8 cellular contexts compared by ENCODE assay signal in the genomic region with DNA sequence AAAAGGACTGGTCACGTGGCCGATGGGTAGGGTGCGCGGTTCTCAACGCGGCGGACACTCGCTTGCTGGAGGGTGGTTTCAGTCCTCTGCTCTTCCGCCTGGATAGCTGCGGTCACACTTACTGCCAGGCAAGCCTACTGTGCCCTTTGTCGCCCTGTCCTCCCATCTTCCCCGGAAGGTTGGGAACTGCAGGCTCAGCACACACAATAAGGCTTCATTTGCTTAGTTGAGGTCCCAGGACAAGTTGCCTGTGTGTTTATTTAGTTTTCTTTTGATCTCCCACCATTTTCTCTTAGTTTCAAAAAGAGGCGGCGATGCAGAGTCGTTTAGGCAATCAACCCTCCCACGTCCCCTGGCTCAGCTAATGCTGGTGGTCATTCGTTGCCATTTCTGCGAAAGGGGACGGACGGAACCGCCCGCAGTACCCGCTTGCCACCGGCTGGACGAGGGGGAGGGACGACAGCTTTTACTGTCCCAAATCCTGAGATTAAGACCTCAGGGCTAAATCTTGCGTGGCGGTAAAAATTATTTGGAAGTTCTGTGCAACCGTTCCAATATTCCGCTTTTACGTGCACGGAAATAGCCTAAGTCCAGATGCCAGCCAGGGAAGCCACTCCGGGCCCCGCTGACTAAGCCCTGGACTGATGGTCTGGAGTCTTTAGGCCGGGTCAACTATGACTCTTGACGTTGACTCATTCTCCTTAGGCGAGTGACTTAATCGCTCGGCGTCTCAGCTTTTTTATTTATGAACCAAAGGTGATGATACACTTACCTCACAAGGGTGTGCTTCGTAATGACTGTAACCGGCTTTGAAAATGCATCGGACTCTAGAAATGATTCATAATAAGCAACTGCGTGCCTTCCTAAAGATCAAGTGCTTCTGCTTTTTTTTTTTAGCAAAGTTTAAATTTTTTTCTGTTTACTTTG. TPM values are rescaled to one million over a fixed set of nuclear protein-coding genes. Genes with fewer than 3 reads are reported as not detected.
DNase-seq lines count a peak whose midpoint lies in the region; ATAC-seq and TF ChIP-seq lines count a peak whose summit lies in the region.

No MANE protein-coding gene starts in this region.

- in situ Hi-C loops in GM13976 (cut with MboI; ENCODE audit: low sequenced_read_pairs, unreplicated experiment), result no loop called here

- peaks cover 50% of the 10 kb centered on the region for H3K4me1 Mint-ChIP-seq in HFFc6 (ENCODE audit: low read depth)

- H3K27ac ChIP-seq in lung (ENCODE audit: low read depth in 1 of 2, low read length in 1 of 2), result peak overlapping the region; percentile 95 to 99

- peaks cover 17% of the 10 kb centered on the region for H3K9me3 Mint-ChIP-seq in HFFc6

- 6 to 13% methylated on average over 44 of the region's 44 CpGs for WGBS in lung, 2 donors

- DNase-seq in GM13976 (ENCODE audit: low spot score), result peak; percentile 71
- DNase-seq in HFFc6, result peak; percentile 99
- DNase-seq in NAMALWA (ENCODE audit: low spot score), result peak; percentile 59
- peak; percentile 29 to 63 for DNase-seq in activated CD4-positive, alpha-beta T cell treated with anti-CD3 and anti-CD28 coated beads, Interleukin-2, amount 50 U/mL, for 24 hours (ENCODE audit: low read depth in 1 of 2, low spot score in 1 of 2)
- DNase-seq in dermis blood vessel endothelial cell, result peak; percentile 95
- DNase-seq in lung (ENCODE audit: low spot score), result peak; percentile 65
- DNase-seq in stimulated activated CD8-positive, alpha-beta memory T cell treated with anti-CD3 and anti-CD28 coated beads, Interleukin-12 subunit alpha, Interleukin-12 subunit beta, amount 100 ng/mL, for 24 hours (ENCODE audit: extremely low read depth), result peak; percentile 19
- no peak for DNase-seq in NCI-H187 (lab: John Stamatoyannopoulos, UW)

- no peaks in the 10 kb centered on the region for H3K27me3 ChIP-seq in lung (ENCODE audit: control insufficient read depth, insufficient read depth)

- no peaks in the 10 kb centered on the region for H3K9me3 ChIP-seq in lung (ENCODE audit: control insufficient read depth in 2 of 2, insufficient read depth in 1 of 2, low read length in 1 of 2)

- peak overlapping the region; percentile 99 for H3K4me3 Mint-ChIP-seq in HFFc6

- TF ChIP-seq CTCF in GM13976 (IDR thresholded peaks at IDR 0.05; ENCODE audit: borderline replicate concordance, control extremely low read depth, extremely low read depth, insufficient read depth, missing control alignments) (no peak), HFFc6 (IDR thresholded peaks at IDR 0.05) (peak; percentile 10; the same call in 1 of the 2 replicates), lung (IDR thresholded peaks at IDR 0.05; ENCODE audit: control extremely low read depth, extremely low read depth) (no peak)

- peaks cover 3 to 7% of the 10 kb centered on the region in 2 donors for H3K4me1 ChIP-seq in lung (ENCODE audit: control insufficient read depth in 2 of 2, insufficient read depth in 2 of 2, low read length in 2 of 2)

- peak; percentile 64 for ATAC-seq in lung (ENCODE audit: insufficient read depth, low FRiP score)

- peaks cover 0 to 3% of the 10 kb centered on the region in 2 donors for H3K36me3 ChIP-seq in lung (ENCODE audit: control insufficient read depth in 2 of 2, insufficient read depth in 2 of 2, low read length in 2 of 2)

- H3K27ac Mint-ChIP-seq in HFFc6, result peak overlapping the region; percentile 99

- H3K4me3 ChIP-seq in lung, result peak overlapping the region; percentile 69

- H3K27me3 Mint-ChIP-seq in HFFc6 (ENCODE audit: insufficient read depth), result no peaks in the 10 kb centered on the region; the same call in 1 of the 2 replicates

- peaks cover 39% of the 10 kb centered on the region for H3K36me3 Mint-ChIP-seq in HFFc6 (ENCODE audit: low read depth)

RNA-seq across cellular contexts. Expression of a gene that starts 0.7 kb away (rescaled TPM):
- 100 to 1,000 TPM; 117 to 147 (median 127) TPM for total RNA-seq in HFFc6 (2021; fragmentation: NEBNext Ultra II Directional; extraction: Animal tissue kit (Norgen Biotek cat#: 25700))
- total RNA-seq in dermis blood vessel endothelial cell (236 and 274 TPM in 2 replicates), lung (100 to 1,000 TPM in 1 of 2 donors, 10 to 100 TPM in 1; 59.6 to 121 TPM)
- polyA plus RNA-seq in lung, result 10 to 100 TPM; 10.4 to 56.0 TPM

Comparison
In these comparisons a context has a peak if more than half of its experiments do, and no peak if none do; other contexts are left out.
1. DNase-seq: peak in GM13976 (single experiment), HFFc6 (single experiment), NAMALWA (single experiment), activated CD4-positive, alpha-beta T cell treated with anti-CD3 and anti-CD28 coated beads, Interleukin-2, amount 50 U/mL, for 24 hours (2 of 2), dermis blood vessel endothelial cell (single experiment), lung (single experiment) and stimulated activated CD8-positive, alpha-beta memory T cell treated with anti-CD3 and anti-CD28 coated beads, Interleukin-12 subunit alpha, Interleukin-12 subunit beta, amount 100 ng/mL, for 24 hours (single experiment); none in NCI-H187 (0 of 2).